Comparison of ENCODE assay signal across 16 cellular contexts in the genomic region with DNA sequence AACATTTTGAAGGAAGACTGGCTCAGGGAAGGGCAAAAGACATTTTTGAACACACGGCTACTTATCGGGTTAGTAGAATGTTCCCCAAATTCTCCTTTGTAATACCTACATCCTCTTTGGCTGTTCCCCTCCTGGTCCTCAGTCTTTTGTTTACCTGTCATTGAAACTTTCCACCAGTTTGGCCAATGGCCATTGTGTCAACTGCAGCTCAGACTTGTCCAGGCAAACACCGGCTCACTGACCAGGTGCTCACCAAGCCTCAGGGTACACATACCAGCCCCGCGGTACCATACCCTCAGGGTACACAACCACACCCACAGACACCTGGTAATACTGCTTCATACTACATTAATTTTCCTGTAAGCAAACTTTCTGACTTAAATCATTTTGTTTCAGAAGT.
DNase-seq lines count a peak whose midpoint lies in the region; ATAC-seq and TF ChIP-seq lines count a peak whose summit lies in the region.
"Had no signal": no experiment of that assay in that cellular context is flagged by ENCODE, and none has a peak within 500 bp of the region (broad histone marks: within the 10 kb centered on the region; RNA-seq: fewer than 3 reads in every experiment).

No MANE protein-coding gene starts in this region.

- H3K4me1 ChIP-seq in breast epithelium (peaks cover 13 to 15% of the 10 kb centered on the region in 2 donors), lung (ENCODE audit: control insufficient read depth in 2 of 2, insufficient read depth in 2 of 2, low read length in 2 of 2) (peaks cover 0 to 14% of the 10 kb centered on the region in 2 donors)

- H3K27me3 ChIP-seq in breast epithelium: no peaks in the 10 kb centered on the region
- H3K27me3 ChIP-seq in lung (ENCODE audit: control insufficient read depth, insufficient read depth): no peaks in the 10 kb centered on the region

- no peaks in the 10 kb centered on the region for H3K9me3 Mint-ChIP-seq in type B pancreatic cell
- H3K9me3 Mint-ChIP-seq: CD4-positive, alpha-beta T cell; stimulated activated effector memory CD8-positive, alpha-beta T cell treated with anti-CD3 and anti-CD28 coated beads, Interleukin-12 subunit alpha, Interleukin-12 subunit beta, amount 100 ng/mL, for 72 hours; T-cell had no signal

- no peak overlapping the region for H3K27ac Mint-ChIP-seq in type B pancreatic cell
- H3K27ac Mint-ChIP-seq: activated CD4-positive, alpha-beta T cell treated with anti-CD3 and anti-CD28 coated beads for 36 hours; CD4-positive, alpha-beta T cell; stimulated activated effector memory CD8-positive, alpha-beta T cell treated with anti-CD3 and anti-CD28 coated beads, Interleukin-12 subunit alpha, Interleukin-12 subunit beta, amount 100 ng/mL, for 72 hours; T-cell had no signal

- peaks cover 34% of the 10 kb centered on the region for H3K4me1 Mint-ChIP-seq in type B pancreatic cell (ENCODE audit: unreplicated experiment)

- H3K36me3 ChIP-seq in breast epithelium (no peaks in the 10 kb centered on the region), lung (ENCODE audit: control insufficient read depth in 2 of 2, insufficient read depth in 2 of 2, low read length in 2 of 2) (no peaks in the 10 kb centered on the region)

- H3K9me3 ChIP-seq in breast epithelium (no peaks in the 10 kb centered on the region), lung (ENCODE audit: control insufficient read depth in 2 of 2, insufficient read depth in 1 of 2, low read length in 1 of 2) (no peaks in the 10 kb centered on the region)

- 57 to 62% methylated on average over 5 of the region's 5 CpGs for WGBS in lung, 2 donors

- no peak for TF ChIP-seq CTCF in breast epithelium (IDR thresholded peaks at IDR 0.05)
- no peak for TF ChIP-seq CTCF in lung (IDR thresholded peaks at IDR 0.05; ENCODE audit: control extremely low read depth, extremely low read depth)
- TF ChIP-seq CTCF in type B pancreatic cell (conservative IDR thresholded peaks at IDR 0.05): no peak

- H3K27me3 Mint-ChIP-seq in type B pancreatic cell: no peaks in the 10 kb centered on the region

- DNase-seq in NCI-H146 (lab: John Stamatoyannopoulos, UW) (peak; percentile 27), breast epithelium (ENCODE audit: low spot score in 2 of 2) (no peak), lung (ENCODE audit: low spot score) (peak; percentile 39), type B pancreatic cell (ENCODE audit: extremely low spot score, unreplicated experiment) (no peak), ecto neural progenitor cell (ENCODE audit: low spot score) (no peak), NCI-H345 (lab: John Stamatoyannopoulos, UW) (no peak), DMS79 (lab: John Stamatoyannopoulos, UW) (no peak)
- DNase-seq: activated CD4-positive, alpha-beta T cell treated with anti-CD3 and anti-CD28 coated beads for 36 hours; activated T-cell treated with anti-CD3 and anti-CD28 coated beads, Interleukin-2, amount 50 U/mL, for 48 hours; CD4-positive, alpha-beta T cell; GF-D8; NCI-H2081 treated with DMSO at 0.1 percent for 48 hours; OCI-M1; stimulated activated CD4-positive, alpha-beta T cell treated with anti-CD3 and anti-CD28 coated beads, Interleukin-4, amount 100 ng/mL, for 24 hours; T-cell had no signal

- intact Hi-C loops in breast epithelium (cut with DNase I; ENCODE audit: low total_unique reads): loop anchor here (10.0 kb wide), 1 partner anchor 919 kb away; no protein-coding TSS in a partner anchor

- no peaks in the 10 kb centered on the region for H3K36me3 Mint-ChIP-seq in type B pancreatic cell
- H3K36me3 Mint-ChIP-seq: T-cell had no signal

- TF ChIP-seq POLR2A in breast epithelium (IDR thresholded peaks at IDR 0.05): no peak

- H3K27ac ChIP-seq in breast epithelium (peak overlapping the region; percentile 94 to 98), lung (ENCODE audit: low read depth in 1 of 2, low read length in 1 of 2) (peak overlapping the region in 1 of 2 donors; percentile 9)

- H3K4me3 ChIP-seq in breast epithelium (no peak overlapping the region), lung (no peak overlapping the region)

- no peak for ATAC-seq in lung (ENCODE audit: insufficient read depth, low FRiP score)
- ATAC-seq: activated CD4-positive, alpha-beta T cell treated with anti-CD3 and anti-CD28 coated beads for 36 hours; stimulated activated effector memory CD8-positive, alpha-beta T cell treated with anti-CD3 and anti-CD28 coated beads, Interleukin-12 subunit alpha, Interleukin-12 subunit beta, amount 100 ng/mL, for 72 hours; T-cell had no signal

- H3K4me3 Mint-ChIP-seq in type B pancreatic cell: peak overlapping the region; percentile 9
- H3K4me3 Mint-ChIP-seq: activated CD4-positive, alpha-beta T cell treated with anti-CD3 and anti-CD28 coated beads for 36 hours; CD4-positive, alpha-beta T cell; stimulated activated effector memory CD8-positive, alpha-beta T cell treated with anti-CD3 and anti-CD28 coated beads, Interleukin-12 subunit alpha, Interleukin-12 subunit beta, amount 100 ng/mL, for 72 hours; T-cell had no signal

Comparison
In these comparisons a context has a peak if more than half of its experiments do, and no peak if none do; other contexts are left out.
1. DNase-seq: peak in NCI-H146 (single experiment) and lung (single experiment); none in breast epithelium (0 of 2), type B pancreatic cell (single experiment), ecto neural progenitor cell (single experiment), NCI-H345 (single experiment) and DMS79 (single experiment).